Comparison of ENCODE assay signal across 21 cellular contexts in the genomic region with DNA sequence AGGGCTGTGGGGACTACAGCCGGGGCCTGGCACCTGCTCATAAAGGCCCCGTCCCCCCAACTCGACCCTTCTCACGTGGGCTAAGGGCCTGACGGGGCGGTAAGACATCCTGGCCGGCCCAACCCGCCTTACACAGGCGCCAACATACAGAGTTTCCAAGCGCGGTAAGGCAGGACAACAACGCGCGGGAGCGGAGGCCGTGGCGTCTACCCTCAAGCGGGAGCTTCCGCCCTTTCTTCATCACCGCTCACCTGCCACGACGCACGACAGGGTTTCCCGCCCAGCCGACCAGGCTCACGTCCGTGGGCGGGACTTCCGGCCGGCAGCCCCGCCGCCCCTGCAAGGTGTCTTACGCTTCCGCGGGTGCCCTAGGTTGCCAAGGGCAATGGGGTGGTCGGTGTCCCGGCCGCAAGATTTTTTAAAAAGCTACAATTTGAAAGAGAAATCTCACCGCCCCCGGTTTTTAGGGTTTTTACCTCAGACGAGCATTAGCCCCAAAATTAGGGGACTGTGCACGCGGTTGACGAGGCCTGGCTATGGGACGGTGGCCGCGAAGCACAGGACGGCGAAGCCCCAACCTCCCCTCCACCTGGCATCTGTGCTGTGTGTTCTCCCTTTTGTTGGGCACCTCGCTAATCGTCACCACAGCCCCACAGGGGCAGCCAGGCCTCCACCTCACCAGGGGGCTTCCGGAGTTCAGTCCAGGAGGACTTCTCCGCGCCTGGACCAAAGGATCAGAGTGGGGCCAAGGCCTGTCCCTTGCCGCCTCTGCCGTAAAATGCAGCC. TPM values are rescaled to one million over a fixed set of nuclear protein-coding genes. Genes with fewer than 3 reads are reported as not detected.
DNase-seq lines count a peak whose midpoint lies in the region; ATAC-seq and TF ChIP-seq lines count a peak whose summit lies in the region.
"Had no signal": no experiment of that assay in that cellular context is flagged by ENCODE, and none has a peak within 500 bp of the region (broad histone marks: within the 10 kb centered on the region; RNA-seq: fewer than 3 reads in every experiment).

TERB1 (minus strand) TSS at position 265 of the 786 bp plus-strand sequence. CDS start 4,786 bp downstream, outside the sequence.

- H3K4me1 ChIP-seq in SK-N-SH (ENCODE audit: control insufficient read depth in 1 of 2, insufficient read depth in 2 of 2, low read depth in 1 of 2, low read length in 1 of 2) (no peaks in the 10 kb centered on the region), GM23338 (ENCODE audit: insufficient read depth) (no peaks in the 10 kb centered on the region), aorta (ENCODE audit: control insufficient read depth in 1 of 2, insufficient read depth in 2 of 2, low read length in 2 of 2) (no peaks in the 10 kb centered on the region), body of pancreas (no peaks in the 10 kb centered on the region)
- H3K4me1 ChIP-seq: BLaER1 had no signal

- H3K9me2 ChIP-seq in SK-N-SH (no peaks in the 10 kb centered on the region), GM23338 (ENCODE audit: insufficient read depth) (no peaks in the 10 kb centered on the region)

- H3F3A ChIP-seq in SK-N-SH (replicated peaks; ENCODE audit: insufficient read depth): peaks cover 13% of the 10 kb centered on the region
- 0 out of 2 replicates have a peak, but pooled peaks cover 6% of the 10 kb centered on the region for H3F3A ChIP-seq in GM23338 (replicated peaks; ENCODE audit: low read depth)

- H3K27ac ChIP-seq in SK-N-SH (ENCODE audit: low read depth in 2 of 2, low read length in 1 of 2) (no peak within 1 kb of the TSS), GM23338 (ENCODE audit: low read depth) (no peak within 1 kb of the TSS), aorta (ENCODE audit: low read depth in 1 of 2, low read length in 2 of 2) (no peak within 1 kb of the TSS), body of pancreas (no peak within 1 kb of the TSS)
- H3K27ac ChIP-seq: 22Rv1, BLaER1, GM23248, SJCRH30 had no signal

- peak; percentile 20 for DNase-seq in SK-N-SH
- peak; percentile 68 for DNase-seq in GM23338 (ENCODE audit: low spot score)
- no peak for DNase-seq in aorta
- no peak for DNase-seq in middle frontal gyrus (ENCODE audit: extremely low spot score, low spot score)
- DNase-seq in body of pancreas: no peak
- DNase-seq in GM20000 (ENCODE audit: low spot score): no peak
- DNase-seq: CD8-positive, alpha-beta T cell; GF-D8; GM23248; KG1; NCI-H1417 treated with DMSO at 0.1 percent for 48 hours; NCI-H2029 treated with DMSO at 0.1 percent for 48 hours; NCI-H510A; NCI-H774; RPMI8226; SJCRH30; SW 1271 had no signal

- H3K4me1 Mint-ChIP-seq in GM23338: no peaks in the 10 kb centered on the region

- no peak for TF ChIP-seq RAD21 in SK-N-SH (IDR thresholded peaks at IDR 0.05; ENCODE audit: low read length)

- no peaks in the 10 kb centered on the region for H3K9me3 Mint-ChIP-seq in GM23338
- H3K9me3 Mint-ChIP-seq: CD8-positive, alpha-beta T cell had no signal

- H3K4me3 ChIP-seq in SK-N-SH (ENCODE audit: low read depth in 2 of 2, low read length in 1 of 2) (no peak within 1 kb of the TSS), GM23338 (no peak within 1 kb of the TSS), aorta (ENCODE audit: low read length in 2 of 2) (no peak within 1 kb of the TSS), body of pancreas (no peak within 1 kb of the TSS)
- H3K4me3 ChIP-seq: BLaER1, GM23248, SJCRH30 had no signal

- H3K79me2 ChIP-seq in SK-N-SH (ENCODE audit: insufficient read depth) (no peaks in the 10 kb centered on the region), GM23338 (replicated peaks; ENCODE audit: insufficient read depth) (no peaks in the 10 kb centered on the region)

- POLR2A ChIA-PET in SK-N-SH (lab: Yijun Ruan, JAX): no interaction called here

- H3K4me3 Mint-ChIP-seq in GM23338: no peak within 1 kb of the TSS
- H3K4me3 Mint-ChIP-seq: CD8-positive, alpha-beta T cell had no signal

- no peak within 1 kb of the TSS for H3K27ac Mint-ChIP-seq in GM23338
- H3K27ac Mint-ChIP-seq: CD8-positive, alpha-beta T cell had no signal

- no peaks in the 10 kb centered on the region for H3K27me3 ChIP-seq in SK-N-SH (ENCODE audit: insufficient read depth)
- H3K27me3 ChIP-seq in GM23338 (ENCODE audit: insufficient read depth): no peaks in the 10 kb centered on the region
- no peaks in the 10 kb centered on the region for H3K27me3 ChIP-seq in aorta (ENCODE audit: control insufficient read depth in 1 of 2, insufficient read depth in 2 of 2, low read length in 1 of 2)
- H3K27me3 ChIP-seq in body of pancreas: no peaks in the 10 kb centered on the region
- H3K27me3 ChIP-seq: BLaER1, SJCRH30 had no signal

- intact Hi-C loops in aorta (cut with DNase I) (no loop called here), body of pancreas (cut with DNase I) (no loop called here)

- no peak for TF ChIP-seq EP300 in SK-N-SH (IDR thresholded peaks at IDR 0.05; ENCODE audit: borderline replicate concordance in 1 of 2, low read depth in 1 of 2, low read length in 1 of 2)

- H3K27me3 Mint-ChIP-seq in GM23338 (ENCODE audit: insufficient read depth, low read depth, poor library complexity): peaks cover 5% of the 10 kb centered on the region

- peaks cover 34% of the 10 kb centered on the region for H3K36me3 Mint-ChIP-seq in GM23338 (ENCODE audit: low read depth)

- CTCF ChIA-PET in SK-N-SH (lab: Yijun Ruan, JAX): interaction anchor here (1.0 kb wide), 1 partner anchor 30 kb away, joined by 4 read pairs; the partner anchor contains the start of gene NAE1

- H3K9me3 ChIP-seq in SK-N-SH (no peaks in the 10 kb centered on the region), aorta (ENCODE audit: control insufficient read depth, low read length) (no peaks in the 10 kb centered on the region), body of pancreas (no peaks in the 10 kb centered on the region)
- H3K9me3 ChIP-seq: SJCRH30 had no signal

- H3K4me2 ChIP-seq in SK-N-SH (no peak within 1 kb of the TSS), GM23338 (no peak within 1 kb of the TSS)
- H3K4me2 ChIP-seq: BLaER1 had no signal

- no peak for TF ChIP-seq CTCF in SK-N-SH (IDR thresholded peaks at IDR 0.05)
- TF ChIP-seq CTCF in GM23338 (conservative IDR thresholded peaks at IDR 0.05; ENCODE audit: low read depth in 2 of 2): no peak
- TF ChIP-seq CTCF in body of pancreas (IDR thresholded peaks at IDR 0.05): no peak
- no peak for TF ChIP-seq CTCF in GM20000 (IDR thresholded peaks at IDR 0.05; ENCODE audit: extremely low read depth, missing control alignments)

- no peaks in the 10 kb centered on the region for H4K20me1 ChIP-seq in SK-N-SH (ENCODE audit: insufficient read depth)
- H4K20me1 ChIP-seq in GM23338 (replicated peaks; ENCODE audit: insufficient read depth): peaks cover 6% of the 10 kb centered on the region; the same call in 1 of the 2 replicates
- H4K20me1 ChIP-seq: BLaER1 had no signal

- no peak within 1 kb of the TSS for H3K9ac ChIP-seq in SK-N-SH
- H3K9ac ChIP-seq: BLaER1, GM23248 had no signal

- ATAC-seq in SK-N-SH treated with all-trans-retinoic acid at 6 μM for 48 hours: no peak
- ATAC-seq in GM23338: peak; percentile 83
- ATAC-seq in esophagus mucosa: peak; percentile 15
- ATAC-seq in aorta (ENCODE audit: low FRiP score): peak; percentile 29
- no peak for ATAC-seq in body of pancreas
- ATAC-seq: CD8-positive, alpha-beta T cell had no signal

- 97% methylated on average over 51 of the region's 56 CpGs for WGBS in SK-N-SH (ENCODE audit: low lambda C conversion rate)
- WGBS in aorta, 2 donors: 83 to 87% methylated on average over 56 of the region's 56 CpGs
- WGBS in body of pancreas, 2 donors: 92 to 95% methylated on average over 46 to 55 of the region's 56 CpGs

- peaks cover 39 to 44% of the 10 kb centered on the region in 2 experiments for H3K36me3 ChIP-seq in SK-N-SH (replicated peaks in 1 of 2; ENCODE audit: control insufficient read depth in 1 of 2, insufficient read depth in 2 of 2, low read length in 1 of 2)
- H3K36me3 ChIP-seq in GM23338 (ENCODE audit: insufficient read depth): peaks cover 41% of the 10 kb centered on the region
- H3K36me3 ChIP-seq in aorta (ENCODE audit: control insufficient read depth in 1 of 2, insufficient read depth in 2 of 2, low read length in 1 of 2): peaks cover 2 to 3% of the 10 kb centered on the region in 2 donors
- peaks cover 0 to 15% of the 10 kb centered on the region in 2 donors for H3K36me3 ChIP-seq in body of pancreas (replicated peaks in 1 of 2; ENCODE audit: insufficient read depth in 1 of 2, low read depth in 2 of 2)

- TF ChIP-seq POLR2A in body of pancreas (IDR thresholded peaks at IDR 0.05): no peak

- H2AFZ ChIP-seq in SK-N-SH (ENCODE audit: low read depth): no peak within 1 kb of the TSS
- no peak within 1 kb of the TSS for H2AFZ ChIP-seq in GM23338
- H2AFZ ChIP-seq: GM23248 had no signal

TF ChIP-seq in SK-N-SH treated with all-trans-retinoic acid at 6 μM for 48 hours, 23 proteins besides CTCF, POLR2A, EP300 and RAD21 (continues in another document):
- TF ChIP-seq TCF4 (CRISPR knock-in tag; IDR thresholded peaks at IDR 0.05; ENCODE audit: borderline replicate concordance) (no peak), CSDC2 (CRISPR knock-in tag; IDR thresholded peaks at IDR 0.05) (no peak), ISL1 (CRISPR knock-in tag; IDR thresholded peaks at IDR 0.05) (no peak), GLIS3 (CRISPR knock-in tag; IDR thresholded peaks at IDR 0.05) (no peak), ZFP30 (CRISPR knock-in tag; IDR thresholded peaks at IDR 0.05) (no peak)

TF ChIP-seq in GM23338, 12 proteins besides CTCF, POLR2A, EP300 and RAD21:
- TF ChIP-seq POLR2AphosphoS5 (IDR thresholded peaks at IDR 0.05; ENCODE audit: low read depth) (peak; percentile 26), STAT1 (IDR thresholded peaks at IDR 0.05; ENCODE audit: unreplicated experiment) (no peak), NANOG (IDR thresholded peaks at IDR 0.05; ENCODE audit: borderline replicate concordance) (no peak), CREB1 (CRISPR knock-in tag; IDR thresholded peaks at IDR 0.05; ENCODE audit: low read depth) (no peak)

RNA-seq across cellular contexts. Expression of gene TERB1, which starts in this region (rescaled TPM):
- 0.06 and 0.08 TPM in 2 replicates for polyA plus RNA-seq in SK-N-SH (2012; rRNA removed)
- 0.05 TPM in 1 of 2 replicates, not detected in the other for polyA plus RNA-seq in SK-N-SH (2012; cell fraction: cytosol; rRNA removed)
- 0.12 and 0.14 TPM in 2 replicates for polyA plus RNA-seq in SK-N-SH (2012; cell fraction: nucleus; rRNA removed)
- total RNA-seq in GM23338 (2014; rRNA removed; shearing (Covaris generic)): not detected in 2 replicates
- polyA plus RNA-seq in GM23338 (2016; fragmentation: Nextera tagmentation; extraction: Ambion mirVana): not detected in 2 replicates
- 0.08 TPM for total RNA-seq in esophagus mucosa
- total RNA-seq in aorta: not detected
- polyA plus RNA-seq in aorta: not detected
- not detected for total RNA-seq in body of pancreas
- total RNA-seq: CD8-positive, alpha-beta T cell; GM23248; SJCRH30 had no signal
- polyA plus RNA-seq: GM23248 had no signal

Comparison
In these comparisons a context has a peak if more than half of its experiments do, and no peak if none do; other contexts are left out.
1. Peak in DNase-seq in SK-N-SH; RNA of the gene not detected or under 1 TPM.
2. Peak in DNase-seq and ATAC-seq in GM23338; RNA of the gene not detected or under 1 TPM.
3. Peak in ATAC-seq in esophagus mucosa; RNA of the gene not detected or under 1 TPM.
4. Peak in ATAC-seq in aorta; RNA of the gene not detected or under 1 TPM.